27 cellular contexts compared by ENCODE assay signal in genomic region chr1:59427784-59428183, GRCh38.
A peak's percentile ranks its signal among the peaks of the same experiment; 100 is the strongest.
DNase-seq lines count a peak whose midpoint lies in the region; ATAC-seq and TF ChIP-seq lines count a peak whose summit lies in the region.
"Had no signal": no experiment of that assay in that cellular context is flagged by ENCODE, and none has a peak within 500 bp of the region (broad histone marks: within the 10 kb centered on the region; RNA-seq: fewer than 3 reads in every experiment).

No MANE protein-coding gene starts in this region.

- peaks cover 6% of the 10 kb centered on the region for H3K36me3 Mint-ChIP-seq in T-helper 2 cell treated with Interferon-gamma antibody and Interleukin-4, amounts not matched to agents 5 μg/mL and 100 μg/mL, for 36 hours (ENCODE audit: low read depth)
- H3K36me3 Mint-ChIP-seq: activated naive CD4-positive, alpha-beta T cell treated with anti-CD3 and anti-CD28 coated beads, Interleukin-2, amount 10 ng/mL, durations not matched to agents 7 days and 5 days; brain had no signal

- H3K27me3 Mint-ChIP-seq in T-helper 2 cell treated with Interferon-gamma antibody and Interleukin-4, amounts not matched to agents 5 μg/mL and 100 μg/mL, for 36 hours (ENCODE audit: low read depth), result no peaks in the 10 kb centered on the region
- H3K27me3 Mint-ChIP-seq: activated CD8-positive, alpha-beta T cell treated with anti-CD3 and anti-CD28 coated beads for 36 hours; activated naive CD4-positive, alpha-beta T cell treated with anti-CD3 and anti-CD28 coated beads, Interleukin-2, amount 10 ng/mL, durations not matched to agents 7 days and 5 days; brain had no signal

- H3K9ac ChIP-seq in GM23248, result no peak overlapping the region
- no peak overlapping the region for H3K9ac ChIP-seq in mammary epithelial cell (ENCODE audit: insufficient read depth, low read length)
- H3K9ac ChIP-seq: BLaER1 had no signal

- H3K4me3 Mint-ChIP-seq in T-helper 2 cell treated with Interferon-gamma antibody and Interleukin-4, amounts not matched to agents 5 μg/mL and 100 μg/mL, for 36 hours, result no peak overlapping the region
- H3K4me3 Mint-ChIP-seq: activated CD8-positive, alpha-beta T cell treated with anti-CD3 and anti-CD28 coated beads for 36 hours; activated naive CD4-positive, alpha-beta T cell treated with anti-CD3 and anti-CD28 coated beads, Interleukin-2, amount 10 ng/mL, durations not matched to agents 7 days and 5 days; activated T-helper 1 cell treated with anti-CD3 and anti-CD28 coated beads, Interleukin-12 subunit alpha, Interleukin-12 subunit beta, Interleukin-2, Interleukin-4 antibody, amounts not matched to agents 30 ng/mL and 10 ng/mL and 1 ng/mL, durations not matched to agents 14 hours and 24 hours and 36 hours; brain had no signal

- no peak for TF ChIP-seq CTCF in mammary epithelial cell (conservative IDR thresholded peaks at IDR 0.05 in 1 of 2, IDR thresholded peaks at IDR 0.05 in 1 of 2; ENCODE audit: extremely low read depth in 1 of 2, insufficient read depth in 1 of 2, low read depth in 1 of 2, low read length in 2 of 2)
- TF ChIP-seq CTCF in gastrocnemius medialis (IDR thresholded peaks at IDR 0.05 in 4 of 5, conservative IDR thresholded peaks at IDR 0.05 in 1 of 5), result no peak

- H3K79me2 ChIP-seq in GM23248 (ENCODE audit: insufficient read depth), result no peaks in the 10 kb centered on the region
- H3K79me2 ChIP-seq in mammary epithelial cell (ENCODE audit: insufficient read depth, low read length), result no peaks in the 10 kb centered on the region

- ATAC-seq in gastrocnemius medialis (no peak), HG03354 (IDR thresholded peaks at IDR 0.05; ENCODE audit: poor library complexity, severe bottlenecking, unreplicated experiment) (no peak)
- ATAC-seq: activated CD8-positive, alpha-beta T cell treated with anti-CD3 and anti-CD28 coated beads for 36 hours; HepG2; pancreas had no signal

- H3K9me3 ChIP-seq in GM23248 (ENCODE audit: low read depth) (no peaks in the 10 kb centered on the region), mammary epithelial cell (replicated peaks; ENCODE audit: insufficient read depth, low read length) (no peaks in the 10 kb centered on the region), gastrocnemius medialis (no peaks in the 10 kb centered on the region)
- H3K9me3 ChIP-seq: BLaER1, pancreas, right atrium auricular region, tibial nerve had no signal

- dilution Hi-C loops in mammary epithelial cell (cut with HindIII; ENCODE audit: low sequenced_read_pairs), result no loop called here

- H4K20me1 ChIP-seq in GM23248 (ENCODE audit: insufficient read depth), result no peaks in the 10 kb centered on the region
- no peaks in the 10 kb centered on the region for H4K20me1 ChIP-seq in mammary epithelial cell (ENCODE audit: insufficient read depth, low read length)
- H4K20me1 ChIP-seq: BLaER1 had no signal

- peaks cover 25% of the 10 kb centered on the region; the same call in 1 of the 2 replicates for H3F3A ChIP-seq in GM23248 (ENCODE audit: insufficient read depth)

- no peak overlapping the region for H2AFZ ChIP-seq in GM23248
- peak overlapping the region; percentile 24 for H2AFZ ChIP-seq in mammary epithelial cell (ENCODE audit: low read depth, low read length)

- no peaks in the 10 kb centered on the region for H3K9me2 ChIP-seq in GM23248 (ENCODE audit: insufficient read depth)

- H3K36me3 ChIP-seq in GM23248 (ENCODE audit: low read depth) (no peaks in the 10 kb centered on the region), mammary epithelial cell (ENCODE audit: insufficient read depth, low read length) (no peaks in the 10 kb centered on the region), gastrocnemius medialis (no peaks in the 10 kb centered on the region)
- H3K36me3 ChIP-seq: BLaER1, pancreas, right atrium auricular region, tibial nerve had no signal

- H3K27ac Mint-ChIP-seq in T-helper 2 cell treated with Interferon-gamma antibody and Interleukin-4, amounts not matched to agents 5 μg/mL and 100 μg/mL, for 36 hours, result no peak overlapping the region
- H3K27ac Mint-ChIP-seq: activated CD8-positive, alpha-beta T cell treated with anti-CD3 and anti-CD28 coated beads for 36 hours; activated naive CD4-positive, alpha-beta T cell treated with anti-CD3 and anti-CD28 coated beads, Interleukin-2, amount 10 ng/mL, durations not matched to agents 7 days and 5 days; activated T-helper 1 cell treated with anti-CD3 and anti-CD28 coated beads, Interleukin-12 subunit alpha, Interleukin-12 subunit beta, Interleukin-2, Interleukin-4 antibody, amounts not matched to agents 30 ng/mL and 10 ng/mL and 1 ng/mL, durations not matched to agents 14 hours and 24 hours and 36 hours had no signal

- H3K4me1 ChIP-seq in GM23248 (ENCODE audit: insufficient read depth) (peaks cover 29% of the 10 kb centered on the region), mammary epithelial cell (ENCODE audit: insufficient read depth, low read length) (peaks cover 28% of the 10 kb centered on the region), gastrocnemius medialis (peaks cover 60 to 74% of the 10 kb centered on the region in 2 donors)
- H3K4me1 ChIP-seq: BLaER1 had no signal

- in situ Hi-C loops in GM23248 (cut with MboI), result no loop called here
- in situ Hi-C loops in mammary epithelial cell (cut with MboI; ENCODE audit: low sequenced_read_pairs in 2 of 2), result no loop called here
- in situ Hi-C loops in gastrocnemius medialis (cut with MboI; ENCODE audit: low sequenced_read_pairs in 4 of 4), result loop anchor here in 2 of 4 donors (10.0 to 25.0 kb wide), 2 partner anchors 260 to 533 kb away; no protein-coding TSS in a partner anchor

- DNase-seq in GM23248 (no peak), NCI-H82 treated with DMSO at 0.1 percent for 48 hours (lab: John Stamatoyannopoulos, UW; ENCODE audit: unreplicated experiment) (peak; percentile 66), mammary epithelial cell (no peak), gastrocnemius medialis (no peak), Kasumi-1 (lab: John Stamatoyannopoulos, UW) (no peak), posterior vena cava (ENCODE audit: low spot score) (no peak)
- no peak for DNase-seq in T-helper 2 cell treated with Interferon-gamma antibody and Interleukin-4, amounts not matched to agents 5 μg/mL and 100 μg/mL, for 36 hours (ENCODE audit: low spot score)
- DNase-seq: activated CD4-positive, alpha-beta T cell treated with anti-CD3 and anti-CD28 coated beads for 1 hour; activated CD8-positive, alpha-beta memory T cell treated with anti-CD3 and anti-CD28 coated beads, Interleukin-2, amount 50 U/mL, for 48 hours; activated CD8-positive, alpha-beta T cell treated with anti-CD3 and anti-CD28 coated beads for 36 hours; activated naive CD4-positive, alpha-beta T cell treated with anti-CD3 and anti-CD28 coated beads, Interleukin-2, amount 10 ng/mL, durations not matched to agents 7 days and 5 days; HCEC 1CT; hypothalamus; Karpas-422; left cardiac atrium; NCI-H1436; NCI-H2081; pancreas; RPMI8226; stimulated activated CD4-positive, alpha-beta T cell treated with anti-CD3 and anti-CD28 coated beads, Interleukin-2, amount 100 ng/mL, for 48 hours had no signal

- intact Hi-C loops in mammary epithelial cell (cut with micrococcal nuclease) (no loop called here), gastrocnemius medialis (cut with DNase I; ENCODE audit: low total_unique reads) (loop anchor here (2.0 to 10.0 kb wide), 5 partner anchors 70 to 643 kb away; partner anchors contain the start of gene JUN), posterior vena cava (cut with DNase I) (no loop called here)

- H3K4me2 ChIP-seq in GM23248 (ENCODE audit: unreplicated experiment) (no peak overlapping the region), mammary epithelial cell (ENCODE audit: insufficient read depth, low read depth, low read length) (peak overlapping the region; percentile 10)
- H3K4me2 ChIP-seq: BLaER1 had no signal

- no peak for TF ChIP-seq POLR2A in gastrocnemius medialis (IDR thresholded peaks at IDR 0.05)

- CTCF ChIA-PET in mammary epithelial cell (lab: Charles Lee; ENCODE audit: low non-redundant PET), result interaction anchor here (0.6 kb wide), 1 partner anchor 252 kb away, joined by 3 read pairs; no protein-coding TSS in a partner anchor

- peaks cover 11% of the 10 kb centered on the region for H3K4me1 Mint-ChIP-seq in T-helper 2 cell treated with Interferon-gamma antibody and Interleukin-4, amounts not matched to agents 5 μg/mL and 100 μg/mL, for 36 hours (ENCODE audit: low read depth)
- H3K4me1 Mint-ChIP-seq: activated naive CD4-positive, alpha-beta T cell treated with anti-CD3 and anti-CD28 coated beads, Interleukin-2, amount 10 ng/mL, durations not matched to agents 7 days and 5 days had no signal

- peak overlapping the region; percentile 43 for H3K27ac ChIP-seq in GM23248
- H3K27ac ChIP-seq in mammary epithelial cell (ENCODE audit: insufficient read depth, low read depth, low read length), result no peak overlapping the region
- peak overlapping the region; percentile 71 to 90 (median 88) for H3K27ac ChIP-seq in gastrocnemius medialis
- H3K27ac ChIP-seq: BLaER1, pancreas, tibial nerve had no signal

- no peaks in the 10 kb centered on the region for H3K27me3 ChIP-seq in GM23248 (replicated peaks; ENCODE audit: insufficient read depth)
- no peaks in the 10 kb centered on the region for H3K27me3 ChIP-seq in mammary epithelial cell (ENCODE audit: insufficient read depth, low read length)
- no peaks in the 10 kb centered on the region for H3K27me3 ChIP-seq in gastrocnemius medialis
- H3K27me3 ChIP-seq: BLaER1, pancreas, right atrium auricular region, tibial nerve had no signal

- H3K9me3 Mint-ChIP-seq in T-helper 2 cell treated with Interferon-gamma antibody and Interleukin-4, amounts not matched to agents 5 μg/mL and 100 μg/mL, for 36 hours, result no peaks in the 10 kb centered on the region
- H3K9me3 Mint-ChIP-seq: activated CD8-positive, alpha-beta T cell treated with anti-CD3 and anti-CD28 coated beads for 36 hours; activated naive CD4-positive, alpha-beta T cell treated with anti-CD3 and anti-CD28 coated beads, Interleukin-2, amount 10 ng/mL, durations not matched to agents 7 days and 5 days; brain had no signal

- H3K4me3 ChIP-seq in GM23248 (no peak overlapping the region), mammary epithelial cell (replicated peaks in 1 of 3; ENCODE audit: insufficient read depth in 1 of 3, low read depth in 2 of 3, low read length in 3 of 3) (no peak overlapping the region), gastrocnemius medialis (no peak overlapping the region)
- H3K4me3 ChIP-seq: BLaER1, pancreas, right atrium auricular region, tibial nerve had no signal

- BruUV-seq in mammary epithelial cell (replicated peaks; lab: Mats Ljungman, UMichigan), result no TSS peak
